8 cellular contexts compared by ENCODE assay signal in genomic region chr13:73984949-73985691, GRCh38.
DNase-seq lines count a peak whose midpoint lies in the region; ATAC-seq and FAIRE-seq lines count a peak whose summit lies in the region.

No MANE protein-coding gene starts in this region.

- H3K27me3 Mint-ChIP-seq in immature natural killer cell (ENCODE audit: low read depth in 3 of 3), result peaks cover under 1 to 5% (median 2%) of the 10 kb centered on the region in 3 donors

- peaks cover 56 to 70% of the 10 kb centered on the region in 2 donors for H3K4me1 Mint-ChIP-seq in immature natural killer cell

- H3K36me3 Mint-ChIP-seq in immature natural killer cell, result peaks cover 0 to 7% (median 4%) of the 10 kb centered on the region in 3 donors

- FAIRE-seq in HTR-8/SVneo (lab: Jason Lieb, UNC), result no peak

- peak overlapping the region; percentile 29 to 83 (median 69) for H3K27ac Mint-ChIP-seq in immature natural killer cell

- peak overlapping the region in 4 of 5 donors; percentile 59 to 77 (median 63) for H3K4me3 Mint-ChIP-seq in immature natural killer cell

- no peak for ATAC-seq in GM21619 (IDR thresholded peaks at IDR 0.05; ENCODE audit: unreplicated experiment)

- no peaks in the 10 kb centered on the region for H3K9me3 Mint-ChIP-seq in immature natural killer cell

- peak; percentile 4 for DNase-seq in SHP77 treated with DMSO at 0.1 percent for 48 hours (lab: John Stamatoyannopoulos, UW)
- DNase-seq in activated CD8-positive, alpha-beta memory T cell treated with anti-CD3 and anti-CD28 coated beads, Interleukin-2, amount 50 U/mL, for 4 hours, result peak; percentile 79
- DNase-seq in immature natural killer cell, result no peak
- DNase-seq in stimulated activated CD8-positive, alpha-beta memory T cell treated with anti-CD3 and anti-CD28 coated beads, Interleukin-4, amount 100 ng/mL, for 1 hour (ENCODE audit: low read depth in 2 of 2, low spot score in 1 of 2), result peak; percentile 23 to 53
- no peak for DNase-seq in HTR-8/SVneo (ENCODE audit: insufficient read length, low spot score)
- no peak for DNase-seq in HCEC 1CT
- DNase-seq in AG20443 (ENCODE audit: low spot score), result no peak

Comparison
In these comparisons a context has a peak if more than half of its experiments do, and no peak if none do; other contexts are left out.
1. DNase-seq: peak in SHP77 treated with DMSO at 0.1 percent for 48 hours (single experiment), activated CD8-positive, alpha-beta memory T cell treated with anti-CD3 and anti-CD28 coated beads, Interleukin-2, amount 50 U/mL, for 4 hours (single experiment) and stimulated activated CD8-positive, alpha-beta memory T cell treated with anti-CD3 and anti-CD28 coated beads, Interleukin-4, amount 100 ng/mL, for 1 hour (2 of 2); none in immature natural killer cell (0 of 3), HTR-8/SVneo (single experiment), HCEC 1CT (single experiment) and AG20443 (single experiment).